Comparison of ENCODE assay signal across 2 cellular contexts in the genomic region with DNA sequence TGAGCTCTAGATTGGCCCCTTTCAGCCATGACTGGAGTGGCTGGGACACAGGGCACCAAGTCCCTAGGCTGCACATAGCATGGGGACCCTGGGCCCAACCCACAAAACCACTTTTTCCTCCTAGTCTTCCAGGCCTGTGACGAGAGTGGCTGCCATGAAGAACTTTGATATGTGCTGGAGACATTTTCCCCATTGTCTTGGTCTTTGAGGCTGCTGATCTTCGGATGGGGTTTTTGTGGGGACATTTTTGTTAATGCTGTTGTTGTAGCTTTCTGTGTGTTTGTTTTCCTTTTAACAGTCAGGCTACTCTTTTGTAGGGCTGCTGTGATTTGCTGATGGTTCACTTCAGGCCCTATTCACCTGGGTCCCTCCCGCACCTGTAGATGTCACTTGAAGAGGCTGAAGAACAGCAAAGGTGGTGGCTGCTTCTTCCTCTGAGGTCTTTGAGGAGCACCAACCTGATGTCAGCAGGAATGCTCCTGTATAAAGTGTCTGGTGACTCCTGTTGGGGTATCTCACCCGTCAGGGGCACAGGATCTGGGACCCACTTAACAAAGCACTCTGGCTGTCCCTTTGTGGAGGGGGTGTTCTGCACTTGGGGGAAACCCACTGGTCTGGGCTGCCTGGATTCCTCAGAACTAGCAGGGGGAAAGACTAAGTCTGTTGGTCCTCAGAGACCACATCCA.
A peak's percentile ranks its signal among the peaks of the same experiment; 100 is the strongest.
TF ChIP-seq lines count a peak whose summit lies in the region.

No MANE protein-coding gene starts in this region.

TF ChIP-seq in GM23338, 12 proteins besides CTCF, POLR2A, EP300 and RAD21:
- TF ChIP-seq EZH2 (IDR thresholded peaks at IDR 0.05; ENCODE audit: low read depth, unreplicated experiment) = no peak
- TF ChIP-seq JUNB (IDR thresholded peaks at IDR 0.05; ENCODE audit: unreplicated experiment) = no peak
- no peak for TF ChIP-seq NANOG (IDR thresholded peaks at IDR 0.05; ENCODE audit: borderline replicate concordance)
- no peak for TF ChIP-seq EZH2phosphoT487 (IDR thresholded peaks at IDR 0.05; ENCODE audit: unreplicated experiment)
- TF ChIP-seq ZNF331 (CRISPR knock-in tag; IDR thresholded peaks at IDR 0.05; ENCODE audit: low read depth) = no peak
- no peak; the same call in 1 of the 2 replicates for TF ChIP-seq POLR2AphosphoS5 (IDR thresholded peaks at IDR 0.05; ENCODE audit: low read depth)
- TF ChIP-seq ETS1 (IDR thresholded peaks at IDR 0.05) = no peak
- TF ChIP-seq, protein P1, sequence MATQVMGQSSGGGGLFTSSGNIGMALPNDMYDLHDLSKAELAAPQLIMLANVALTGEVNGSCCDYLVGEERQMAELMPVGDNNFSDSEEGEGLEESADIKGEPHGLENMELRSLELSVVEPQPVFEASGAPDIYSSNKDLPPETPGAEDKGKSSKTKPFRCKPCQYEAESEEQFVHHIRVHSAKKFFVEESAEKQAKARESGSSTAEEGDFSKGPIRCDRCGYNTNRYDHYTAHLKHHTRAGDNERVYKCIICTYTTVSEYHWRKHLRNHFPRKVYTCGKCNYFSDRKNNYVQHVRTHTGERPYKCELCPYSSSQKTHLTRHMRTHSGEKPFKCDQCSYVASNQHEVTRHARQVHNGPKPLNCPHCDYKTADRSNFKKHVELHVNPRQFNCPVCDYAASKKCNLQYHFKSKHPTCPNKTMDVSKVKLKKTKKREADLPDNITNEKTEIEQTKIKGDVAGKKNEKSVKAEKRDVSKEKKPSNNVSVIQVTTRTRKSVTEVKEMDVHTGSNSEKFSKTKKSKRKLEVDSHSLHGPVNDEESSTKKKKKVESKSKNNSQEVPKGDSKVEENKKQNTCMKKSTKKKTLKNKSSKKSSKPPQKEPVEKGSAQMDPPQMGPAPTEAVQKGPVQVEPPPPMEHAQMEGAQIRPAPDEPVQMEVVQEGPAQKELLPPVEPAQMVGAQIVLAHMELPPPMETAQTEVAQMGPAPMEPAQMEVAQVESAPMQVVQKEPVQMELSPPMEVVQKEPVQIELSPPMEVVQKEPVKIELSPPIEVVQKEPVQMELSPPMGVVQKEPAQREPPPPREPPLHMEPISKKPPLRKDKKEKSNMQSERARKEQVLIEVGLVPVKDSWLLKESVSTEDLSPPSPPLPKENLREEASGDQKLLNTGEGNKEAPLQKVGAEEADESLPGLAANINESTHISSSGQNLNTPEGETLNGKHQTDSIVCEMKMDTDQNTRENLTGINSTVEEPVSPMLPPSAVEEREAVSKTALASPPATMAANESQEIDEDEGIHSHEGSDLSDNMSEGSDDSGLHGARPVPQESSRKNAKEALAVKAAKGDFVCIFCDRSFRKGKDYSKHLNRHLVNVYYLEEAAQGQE (IDR thresholded peaks at IDR 0.05; ENCODE audit: unreplicated experiment) = no peak
- TF ChIP-seq ZNF114 (CRISPR knock-in tag; IDR thresholded peaks at IDR 0.05) = peak; percentile 4; the same call in 1 of the 2 replicates

TF ChIP-seq in WTC11, 78 proteins besides CTCF, POLR2A, EP300 and RAD21 (continues in another document):
- TF ChIP-seq TCF7 (CRISPR knock-in tag; IDR thresholded peaks at IDR 0.05; ENCODE audit: low read depth) = no peak
- TF ChIP-seq SMAD3 (CRISPR knock-in tag; IDR thresholded peaks at IDR 0.05; ENCODE audit: borderline replicate concordance) = peak; percentile 77; the same call in 1 of the 2 replicates
- peak; percentile 85; the same call in 1 of the 2 replicates for TF ChIP-seq ZMAT4 (CRISPR knock-in tag; IDR thresholded peaks at IDR 0.05)
- TF ChIP-seq MYBL2 (CRISPR knock-in tag; IDR thresholded peaks at IDR 0.05) = no peak; the same call in 1 of the 2 replicates
- no peak for TF ChIP-seq TP53 (CRISPR knock-in tag; IDR thresholded peaks at IDR 0.05)
- TF ChIP-seq, protein P2, sequence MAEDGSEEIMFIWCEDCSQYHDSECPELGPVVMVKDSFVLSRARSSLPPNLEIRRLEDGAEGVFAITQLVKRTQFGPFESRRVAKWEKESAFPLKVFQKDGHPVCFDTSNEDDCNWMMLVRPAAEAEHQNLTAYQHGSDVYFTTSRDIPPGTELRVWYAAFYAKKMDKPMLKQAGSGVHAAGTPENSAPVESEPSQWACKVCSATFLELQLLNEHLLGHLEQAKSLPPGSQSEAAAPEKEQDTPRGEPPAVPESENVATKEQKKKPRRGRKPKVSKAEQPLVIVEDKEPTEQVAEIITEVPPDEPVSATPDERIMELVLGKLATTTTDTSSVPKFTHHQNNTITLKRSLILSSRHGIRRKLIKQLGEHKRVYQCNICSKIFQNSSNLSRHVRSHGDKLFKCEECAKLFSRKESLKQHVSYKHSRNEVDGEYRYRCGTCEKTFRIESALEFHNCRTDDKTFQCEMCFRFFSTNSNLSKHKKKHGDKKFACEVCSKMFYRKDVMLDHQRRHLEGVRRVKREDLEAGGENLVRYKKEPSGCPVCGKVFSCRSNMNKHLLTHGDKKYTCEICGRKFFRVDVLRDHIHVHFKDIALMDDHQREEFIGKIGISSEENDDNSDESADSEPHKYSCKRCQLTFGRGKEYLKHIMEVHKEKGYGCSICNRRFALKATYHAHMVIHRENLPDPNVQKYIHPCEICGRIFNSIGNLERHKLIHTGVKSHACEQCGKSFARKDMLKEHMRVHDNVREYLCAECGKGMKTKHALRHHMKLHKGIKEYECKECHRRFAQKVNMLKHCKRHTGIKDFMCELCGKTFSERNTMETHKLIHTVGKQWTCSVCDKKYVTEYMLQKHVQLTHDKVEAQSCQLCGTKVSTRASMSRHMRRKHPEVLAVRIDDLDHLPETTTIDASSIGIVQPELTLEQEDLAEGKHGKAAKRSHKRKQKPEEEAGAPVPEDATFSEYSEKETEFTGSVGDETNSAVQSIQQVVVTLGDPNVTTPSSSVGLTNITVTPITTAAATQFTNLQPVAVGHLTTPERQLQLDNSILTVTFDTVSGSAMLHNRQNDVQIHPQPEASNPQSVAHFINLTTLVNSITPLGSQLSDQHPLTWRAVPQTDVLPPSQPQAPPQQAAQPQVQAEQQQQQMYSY (CRISPR knock-in tag; IDR thresholded peaks at IDR 0.05) = no peak
- no peak for TF ChIP-seq ZNF396 (CRISPR knock-in tag; IDR thresholded peaks at IDR 0.05; ENCODE audit: borderline replicate concordance)
- TF ChIP-seq ATF1 (CRISPR knock-in tag; IDR thresholded peaks at IDR 0.05) = no peak; the same call in 1 of the 2 replicates
- no peak for TF ChIP-seq GABPB1 (CRISPR knock-in tag; IDR thresholded peaks at IDR 0.05)
- peak; percentile 32 for TF ChIP-seq NFATC4 (CRISPR knock-in tag; IDR thresholded peaks at IDR 0.05)
- no peak for TF ChIP-seq AFF4 (CRISPR knock-in tag; IDR thresholded peaks at IDR 0.05; ENCODE audit: borderline replicate concordance)
- TF ChIP-seq ATF2 (CRISPR knock-in tag; IDR thresholded peaks at IDR 0.05; ENCODE audit: borderline replicate concordance, low read depth) = no peak
- peak; percentile 82; the same call in 1 of the 2 replicates for TF ChIP-seq PRRX2 (CRISPR knock-in tag; IDR thresholded peaks at IDR 0.05)
- TF ChIP-seq, protein P3, sequence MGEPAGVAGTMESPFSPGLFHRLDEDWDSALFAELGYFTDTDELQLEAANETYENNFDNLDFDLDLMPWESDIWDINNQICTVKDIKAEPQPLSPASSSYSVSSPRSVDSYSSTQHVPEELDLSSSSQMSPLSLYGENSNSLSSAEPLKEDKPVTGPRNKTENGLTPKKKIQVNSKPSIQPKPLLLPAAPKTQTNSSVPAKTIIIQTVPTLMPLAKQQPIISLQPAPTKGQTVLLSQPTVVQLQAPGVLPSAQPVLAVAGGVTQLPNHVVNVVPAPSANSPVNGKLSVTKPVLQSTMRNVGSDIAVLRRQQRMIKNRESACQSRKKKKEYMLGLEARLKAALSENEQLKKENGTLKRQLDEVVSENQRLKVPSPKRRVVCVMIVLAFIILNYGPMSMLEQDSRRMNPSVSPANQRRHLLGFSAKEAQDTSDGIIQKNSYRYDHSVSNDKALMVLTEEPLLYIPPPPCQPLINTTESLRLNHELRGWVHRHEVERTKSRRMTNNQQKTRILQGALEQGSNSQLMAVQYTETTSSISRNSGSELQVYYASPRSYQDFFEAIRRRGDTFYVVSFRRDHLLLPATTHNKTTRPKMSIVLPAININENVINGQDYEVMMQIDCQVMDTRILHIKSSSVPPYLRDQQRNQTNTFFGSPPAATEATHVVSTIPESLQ (CRISPR knock-in tag; IDR thresholded peaks at IDR 0.05) = no peak
- TF ChIP-seq JUN (CRISPR knock-in tag; IDR thresholded peaks at IDR 0.05) = no peak
- no peak for TF ChIP-seq ZNF121 (CRISPR knock-in tag; IDR thresholded peaks at IDR 0.05)
- TF ChIP-seq, protein P4, sequence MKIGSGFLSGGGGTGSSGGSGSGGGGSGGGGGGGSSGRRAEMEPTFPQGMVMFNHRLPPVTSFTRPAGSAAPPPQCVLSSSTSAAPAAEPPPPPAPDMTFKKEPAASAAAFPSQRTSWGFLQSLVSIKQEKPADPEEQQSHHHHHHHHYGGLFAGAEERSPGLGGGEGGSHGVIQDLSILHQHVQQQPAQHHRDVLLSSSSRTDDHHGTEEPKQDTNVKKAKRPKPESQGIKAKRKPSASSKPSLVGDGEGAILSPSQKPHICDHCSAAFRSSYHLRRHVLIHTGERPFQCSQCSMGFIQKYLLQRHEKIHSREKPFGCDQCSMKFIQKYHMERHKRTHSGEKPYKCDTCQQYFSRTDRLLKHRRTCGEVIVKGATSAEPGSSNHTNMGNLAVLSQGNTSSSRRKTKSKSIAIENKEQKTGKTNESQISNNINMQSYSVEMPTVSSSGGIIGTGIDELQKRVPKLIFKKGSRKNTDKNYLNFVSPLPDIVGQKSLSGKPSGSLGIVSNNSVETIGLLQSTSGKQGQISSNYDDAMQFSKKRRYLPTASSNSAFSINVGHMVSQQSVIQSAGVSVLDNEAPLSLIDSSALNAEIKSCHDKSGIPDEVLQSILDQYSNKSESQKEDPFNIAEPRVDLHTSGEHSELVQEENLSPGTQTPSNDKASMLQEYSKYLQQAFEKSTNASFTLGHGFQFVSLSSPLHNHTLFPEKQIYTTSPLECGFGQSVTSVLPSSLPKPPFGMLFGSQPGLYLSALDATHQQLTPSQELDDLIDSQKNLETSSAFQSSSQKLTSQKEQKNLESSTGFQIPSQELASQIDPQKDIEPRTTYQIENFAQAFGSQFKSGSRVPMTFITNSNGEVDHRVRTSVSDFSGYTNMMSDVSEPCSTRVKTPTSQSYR (CRISPR knock-in tag; IDR thresholded peaks at IDR 0.05) = 0 out of 2 replicates have a peak, but pooled peaks have one; percentile 0
- no peak for TF ChIP-seq RORB (CRISPR knock-in tag; IDR thresholded peaks at IDR 0.05)
- no peak for TF ChIP-seq HMGA2 (CRISPR knock-in tag; IDR thresholded peaks at IDR 0.05)
- TF ChIP-seq FOXK1 (CRISPR knock-in tag; IDR thresholded peaks at IDR 0.05) = peak; percentile 3; the same call in 1 of the 2 replicates
- TF ChIP-seq ZNF219 (CRISPR knock-in tag; IDR thresholded peaks at IDR 0.05; ENCODE audit: borderline replicate concordance) = 0 out of 2 replicates have a peak, but pooled peaks have one; percentile 26
- TF ChIP-seq, protein P5, sequence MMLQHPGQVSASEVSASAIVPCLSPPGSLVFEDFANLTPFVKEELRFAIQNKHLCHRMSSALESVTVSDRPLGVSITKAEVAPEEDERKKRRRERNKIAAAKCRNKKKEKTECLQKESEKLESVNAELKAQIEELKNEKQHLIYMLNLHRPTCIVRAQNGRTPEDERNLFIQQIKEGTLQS (CRISPR knock-in tag; conservative IDR thresholded peaks at IDR 0.05) = no peak
- 0 out of 2 replicates have a peak, but pooled peaks have one; percentile 15 for TF ChIP-seq SP1 (CRISPR knock-in tag; conservative IDR thresholded peaks at IDR 0.05)
- TF ChIP-seq ETV6 (CRISPR knock-in tag; IDR thresholded peaks at IDR 0.05) = peak; percentile 40; the same call in 1 of the 2 replicates
- no peak for TF ChIP-seq ZNF317 (CRISPR knock-in tag; IDR thresholded peaks at IDR 0.05; ENCODE audit: borderline replicate concordance, low read depth)
